ENCODE assay signal across 8 cellular contexts in the genomic region with DNA sequence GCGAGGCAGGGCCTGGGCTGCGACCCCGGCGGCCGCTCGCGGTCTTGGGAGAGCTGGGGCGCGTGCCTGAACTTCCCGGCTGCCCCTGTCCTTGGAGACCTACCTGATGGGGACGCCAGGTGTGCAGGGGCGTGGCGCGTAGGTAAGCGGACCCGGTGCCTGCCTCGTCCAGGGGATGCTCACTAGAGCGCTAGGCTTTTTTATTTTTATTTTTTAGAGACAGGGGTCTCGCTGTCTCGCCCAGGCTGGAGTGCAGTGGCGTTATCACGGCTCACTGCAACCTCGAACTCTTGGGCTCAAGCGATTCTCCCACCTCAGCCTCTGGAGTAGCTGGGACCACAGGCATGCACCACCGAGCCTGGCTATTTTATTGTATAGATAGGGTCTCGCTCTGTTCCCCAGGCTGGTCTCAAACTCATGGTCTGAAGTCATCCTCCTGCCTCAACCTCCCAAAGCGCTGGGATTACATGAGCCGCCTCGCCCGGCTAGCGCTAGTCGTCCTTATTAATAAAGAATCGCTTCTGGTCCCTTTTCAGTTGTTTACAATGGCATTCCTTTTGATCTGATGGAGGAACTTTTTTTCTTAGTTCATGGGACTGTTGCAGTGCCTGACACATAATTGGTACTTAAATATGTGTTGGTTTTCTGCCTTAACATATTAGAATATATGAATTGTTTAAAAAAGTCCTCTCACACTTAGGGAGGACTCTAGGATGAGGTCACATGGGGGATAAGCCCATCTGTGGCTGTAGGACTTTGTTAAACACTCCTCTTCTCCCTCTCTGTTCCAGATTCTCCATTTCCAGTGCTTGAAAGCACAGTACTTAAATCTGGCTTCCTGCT. TPM values are rescaled to one million over a fixed set of nuclear protein-coding genes. Genes with fewer than 3 reads are reported as not detected.
DNase-seq lines count a peak whose midpoint lies in the region; ATAC-seq, FAIRE-seq and TF ChIP-seq lines count a peak whose summit lies in the region.

No MANE protein-coding gene starts in this region.

- no peak for ATAC-seq in CD8-positive, alpha-beta T cell
- ATAC-seq in GM12878 = no peak
- ATAC-seq in lung (ENCODE audit: insufficient read depth, low FRiP score) = no peak
- ATAC-seq in aorta (ENCODE audit: low FRiP score) = no peak
- ATAC-seq in HG02798 (IDR thresholded peaks at IDR 0.05; ENCODE audit: poor library complexity, unreplicated experiment) = no peak

- intact Hi-C loops in CD8-positive, alpha-beta T cell (cut with DNase I, micrococcal nuclease) = loop anchor here in 1 of 2 experiments (10.0 kb wide), 2 partner anchors 268 to 568 kb away; a partner anchor contains a TSS
- intact Hi-C loops in GM12878 (cut with micrococcal nuclease; ENCODE audit: unreplicated experiment) = loop anchor here (5.0 kb wide), 2 partner anchors 59 to 176 kb away; a partner anchor contains a TSS
- intact Hi-C loops in aorta (cut with DNase I) = loop anchor here (5.0 to 10.0 kb wide), 4 partner anchors 34 to 178 kb away; a partner anchor contains a TSS

- peak overlapping the region; percentile 87 for H3K4me3 Mint-ChIP-seq in CD8-positive, alpha-beta T cell

- H3K4me1 ChIP-seq in CD8-positive, alpha-beta T cell (ENCODE audit: insufficient read depth, low read length) = peaks cover 14% of the 10 kb centered on the region
- H3K4me1 ChIP-seq in GM12878 (ENCODE audit: control insufficient read depth, insufficient read depth, low read length) (peaks cover 12% of the 10 kb centered on the region), lung (ENCODE audit: control insufficient read depth in 2 of 2, insufficient read depth in 2 of 2, low read length in 2 of 2) (peaks cover 0 to 13% of the 10 kb centered on the region in 2 donors), aorta (ENCODE audit: control insufficient read depth in 1 of 2, insufficient read depth in 2 of 2, low read length in 2 of 2) (peaks cover 0 to 2% of the 10 kb centered on the region in 2 donors)

- BruUV-seq in GM12878 (replicated peaks; lab: Mats Ljungman, UMichigan) = no TSS peak

- peak overlapping the region; percentile 79 for H3K4me3 ChIP-seq in CD8-positive, alpha-beta T cell (ENCODE audit: low read depth, low read length)
- H3K4me3 ChIP-seq in GM12878 (peak overlapping the region; percentile 97), lung (peak overlapping the region; percentile 87), aorta (ENCODE audit: low read length in 2 of 2) (peak overlapping the region; percentile 92 to 94)

- TF ChIP-seq RAD21 in Ishikawa (IDR thresholded peaks at IDR 0.05; ENCODE audit: low read depth) = no peak
- no peak for TF ChIP-seq RAD21 in GM12878 (IDR thresholded peaks at IDR 0.05; ENCODE audit: insufficient read depth, low read depth, low read length)

- no peak for TF ChIP-seq POLR2A in GM12878 (IDR thresholded peaks at IDR 0.05; ENCODE audit: low read depth, low read length)

- FAIRE-seq in GM12878 (lab: Jason Lieb, UNC) = no peak

- peaks cover 25% of the 10 kb centered on the region for H3K36me3 Mint-ChIP-seq in CD8-positive, alpha-beta T cell

- H3K9me3 ChIP-seq in CD8-positive, alpha-beta T cell (ENCODE audit: low read length) = no peaks in the 10 kb centered on the region
- no peaks in the 10 kb centered on the region; the same call in 2 of the 3 replicates for H3K9me3 ChIP-seq in GM12878 (replicated peaks; ENCODE audit: control insufficient read depth, insufficient read depth, low read length)
- no peaks in the 10 kb centered on the region for H3K9me3 ChIP-seq in lung (ENCODE audit: control insufficient read depth in 2 of 2, insufficient read depth in 1 of 2, low read length in 1 of 2)
- no peaks in the 10 kb centered on the region for H3K9me3 ChIP-seq in aorta (ENCODE audit: control insufficient read depth, low read length)

- H3K79me2 ChIP-seq in GM12878 (ENCODE audit: control insufficient read depth, insufficient read depth, low read length) = peaks cover 21% of the 10 kb centered on the region

- no peaks in the 10 kb centered on the region for H4K20me1 ChIP-seq in GM12878 (ENCODE audit: control insufficient read depth, insufficient read depth)

- POLR2A ChIA-PET in CD8-positive, alpha-beta T cell (lab: Charles Lee) = interaction anchor here (0.6 to 2.2 kb wide), 10 partner anchors 16 to 770 kb away, joined by 3 to 13 read pairs (median 4); a partner anchor contains a TSS
- POLR2A ChIA-PET in GM12878 (lab: Charles Lee) = interaction anchor here (1.6 kb wide), 1 partner anchor 12 kb away, joined by 3 read pairs; no protein-coding TSS in a partner anchor

- in situ Hi-C loops in GM12878 (cut with MboI) = loop anchor here (10.0 kb wide), 1 partner anchor 178 kb away; a partner anchor contains a TSS

- peak overlapping the region; percentile 43 for H3K4me2 ChIP-seq in GM12878 (ENCODE audit: control insufficient read depth, insufficient read depth)

- TF ChIP-seq EP300 in Ishikawa (IDR thresholded peaks at IDR 0.05; ENCODE audit: borderline replicate concordance) (no peak), GM12878 (IDR thresholded peaks at IDR 0.05; ENCODE audit: borderline replicate concordance in 1 of 2, control insufficient read depth in 1 of 2, low read depth in 2 of 2, low read length in 2 of 2) (no peak)

- RAD21 ChIA-PET in GM12878 (lab: Charles Lee; ENCODE audit: unreplicated experiment) = interaction anchor here (1.2 kb wide), 1 partner anchor 53 kb away, joined by 3 read pairs; no protein-coding TSS in a partner anchor

- SMC1A ChIA-PET in GM12878 (lab: Charles Lee; ENCODE audit: uncharacterized antibody, unreplicated experiment) = no interaction called here

- peak overlapping the region; percentile 87 for H2AFZ ChIP-seq in GM12878 (ENCODE audit: control insufficient read depth, low read depth, low read length)

- H3K27ac Mint-ChIP-seq in CD8-positive, alpha-beta T cell = peak overlapping the region; percentile 83

- peaks cover 22% of the 10 kb centered on the region for H3K4me1 Mint-ChIP-seq in CD8-positive, alpha-beta T cell (ENCODE audit: low read depth)

- peaks cover 4% of the 10 kb centered on the region for H3K36me3 ChIP-seq in CD8-positive, alpha-beta T cell (ENCODE audit: insufficient read depth, low read length)
- H3K36me3 ChIP-seq in GM12878 (ENCODE audit: control insufficient read depth in 2 of 2, insufficient read depth in 2 of 2, low read length in 1 of 2) (0 out of 4 replicates have a peak, but pooled peaks cover 0 to 8% of the 10 kb centered on the region in 2 experiments), lung (ENCODE audit: control insufficient read depth in 2 of 2, insufficient read depth in 2 of 2, low read length in 2 of 2) (peaks cover 0 to 2% of the 10 kb centered on the region in 2 donors), aorta (ENCODE audit: control insufficient read depth in 1 of 2, insufficient read depth in 2 of 2, low read length in 1 of 2) (no peaks in the 10 kb centered on the region)

- H3K9me3 Mint-ChIP-seq in CD8-positive, alpha-beta T cell = no peaks in the 10 kb centered on the region

- no peaks in the 10 kb centered on the region for H3K27me3 Mint-ChIP-seq in CD8-positive, alpha-beta T cell (ENCODE audit: low read depth)

- DNase-seq in CD8-positive, alpha-beta T cell = no peak
- DNase-seq in GM12878 (ENCODE audit: low read depth, low spot score) = no peak
- no peak for DNase-seq in lung (ENCODE audit: low spot score)
- DNase-seq in aorta = no peak
- DNase-seq in NCI-H2107 treated with DMSO at 0.1 percent for 48 hours (lab: John Stamatoyannopoulos, UW; ENCODE audit: unreplicated experiment) = no peak
- DNase-seq in AG08396 (ENCODE audit: low spot score) = no peak

- H3K27me3 ChIP-seq in CD8-positive, alpha-beta T cell (ENCODE audit: insufficient read depth, low read length) = no peaks in the 10 kb centered on the region
- no peaks in the 10 kb centered on the region for H3K27me3 ChIP-seq in GM12878 (replicated peaks in 1 of 2; ENCODE audit: control insufficient read depth in 2 of 2, insufficient read depth in 2 of 2, low read length in 1 of 2)
- H3K27me3 ChIP-seq in lung (ENCODE audit: control insufficient read depth, insufficient read depth) = no peaks in the 10 kb centered on the region
- no peaks in the 10 kb centered on the region for H3K27me3 ChIP-seq in aorta (ENCODE audit: control insufficient read depth in 1 of 2, insufficient read depth in 2 of 2, low read length in 1 of 2)

- peak overlapping the region; percentile 99 for H3K9ac ChIP-seq in GM12878 (ENCODE audit: control insufficient read depth, insufficient read depth, low read length)

- TF ChIP-seq CTCF in CD8-positive, alpha-beta T cell (IDR thresholded peaks at IDR 0.05) = no peak
- TF ChIP-seq CTCF in GM12878 (IDR thresholded peaks at IDR 0.05 in 2 of 3, conservative IDR thresholded peaks at IDR 0.05 in 1 of 3; ENCODE audit: control insufficient read depth in 2 of 3, extremely low read depth in 1 of 3, insufficient read depth in 1 of 3, low read depth in 3 of 3, low read length in 3 of 3) (no peak), lung (IDR thresholded peaks at IDR 0.05; ENCODE audit: control extremely low read depth, extremely low read depth) (no peak)

- 17% methylated on average over 30 of the region's 33 CpGs for WGBS in GM12878 (ENCODE audit: insufficient coverage, insufficient replicate concordance, low lambda C conversion rate, missing lambda C conversion rate)
- 7 to 12% methylated on average over 31 to 33 of the region's 33 CpGs for WGBS in lung, 2 donors
- 3 to 4% methylated on average over 30 to 33 of the region's 33 CpGs for WGBS in aorta, 2 donors

- peak overlapping the region; percentile 87 for H3K27ac ChIP-seq in CD8-positive, alpha-beta T cell (ENCODE audit: low read depth, low read length)
- peak overlapping the region; percentile 97 for H3K27ac ChIP-seq in GM12878 (ENCODE audit: control insufficient read depth, insufficient read depth)
- peak overlapping the region; percentile 92 to 97 for H3K27ac ChIP-seq in lung (ENCODE audit: low read depth in 1 of 2, low read length in 1 of 2)
- H3K27ac ChIP-seq in aorta (ENCODE audit: low read depth in 1 of 2, low read length in 2 of 2) = peak overlapping the region; percentile 10 to 19

- CTCF ChIA-PET in CD8-positive, alpha-beta T cell (lab: Charles Lee) = interaction anchor here (0.8 to 1.5 kb wide), 2 partner anchors 21 to 164 kb away, joined by 3 read pairs; no protein-coding TSS in a partner anchor
- CTCF ChIA-PET in GM12878 (lab: Yijun Ruan, JAX) = no interaction called here

RNA-seq across cellular contexts. Expression of a gene that starts 0.8 kb away (rescaled TPM):
- 1 to 10 TPM; 7.9 TPM for total RNA-seq in CD8-positive, alpha-beta T cell
- total RNA-seq in GM12878 (2013; cell fraction: nucleolus; rRNA removed) = 59.0 and 62.6 TPM in 2 replicates
- total RNA-seq in GM12878 (2014; rRNA removed) (17.5 and 21.2 TPM in 2 replicates), GM12878 (2014; rRNA removed; fragmentation: Illumina TruSeq; extraction: Trizol) (11.0 and 11.9 TPM in 2 replicates), GM12878 (2021) (23.8 and 30.2 TPM in 2 replicates), lung (10 to 100 TPM; 45.5 to 49.3 TPM), aorta (10 to 100 TPM; 33.5 to 47.6 TPM)
- polyA plus RNA-seq in GM12878 (2011; ENCODE audit: low read depth) = 5.6 TPM
- polyA plus RNA-seq in GM12878 (2011; rRNA removed) (15.2 and 19.2 TPM in 2 replicates), GM12878 (2014; fragmentation: Illumina TruSeq; extraction: Trizol) (16.4 and 18.4 TPM in 2 replicates), GM12878 (2014; fragmentation: Nextera tagmentation; extraction: Ambion mirVana) (1 to 10 TPM; 2.5 to 3.2 TPM), GM12878 (2014; rRNA removed) (24.1 and 29.4 TPM in 2 replicates), GM12878 (2016; fragmentation: Nextera tagmentation; extraction: Ambion mirVana) (10 to 100 TPM; 10.8 to 12.2 TPM), lung (1 to 10 TPM; 9.1 to 9.2 TPM), aorta (10 to 100 TPM in 1 of 2 donors, 1 to 10 TPM in 1; 5.9 to 12.7 TPM)
- polyA plus RNA-seq in GM12878 (2011; cell fraction: cytosol; rRNA removed) = 18.5 and 23.2 TPM in 2 replicates
- 68.1 and 95.2 TPM in 2 replicates for polyA plus RNA-seq in GM12878 (2011; cell fraction: nucleus; rRNA removed)
- polyA plus RNA-seq in GM12878 (2012) = 6.9 and 8.4 TPM in 2 replicates
- polyA minus RNA-seq in GM12878 (2011; rRNA and poly(A)+ RNA removed) = 36.1 and 36.3 TPM in 2 replicates
- 8.0 and 19.9 TPM in 2 replicates for polyA minus RNA-seq in GM12878 (2011; cell fraction: cytosol; rRNA and poly(A)+ RNA removed)
- polyA minus RNA-seq in GM12878 (2011; cell fraction: nucleus; rRNA and poly(A)+ RNA removed) = 32.5 and 55.5 TPM in 2 replicates

Comparison
In these comparisons a context has a peak if more than half of its experiments do, and no peak if none do; other contexts are left out.
1. H3K27ac ChIP-seq: peak in every context shown above with its lines; median percentile 97 in GM12878; 94 in lung; 87 in CD8-positive, alpha-beta T cell; 14 in aorta.